22 cellular contexts compared by ENCODE assay signal in genomic region chr11:45577755-45578154, GRCh38.
"Had no signal": no experiment of that assay in that cellular context is flagged by ENCODE, and none has a peak within 500 bp of the region (broad histone marks: within the 10 kb centered on the region; RNA-seq: fewer than 3 reads in every experiment).

No MANE protein-coding gene starts in this region.

- H3K36me3 Mint-ChIP-seq: activated naive CD4-positive, alpha-beta T cell treated with anti-CD3 and anti-CD28 coated beads, Interleukin-2, amount 10 ng/mL, durations not matched to agents 7 days and 5 days; naive thymus-derived CD8-positive, alpha-beta T cell; type B pancreatic cell had no signal

- H3K27ac Mint-ChIP-seq: activated CD4-positive, alpha-beta memory T cell treated with anti-CD3 and anti-CD28 coated beads, Interleukin-2, amount 10 ng/mL, durations not matched to agents 7 days and 5 days; activated CD4-positive, alpha-beta T cell treated with anti-CD3 and anti-CD28 coated beads, Interleukin-2, amount 10 ng/mL, durations not matched to agents 24 days and 14 days; activated naive CD4-positive, alpha-beta T cell treated with anti-CD3 and anti-CD28 coated beads, Interleukin-2, amount 10 ng/mL, durations not matched to agents 7 days and 5 days; activated T-cell treated with anti-CD3 and anti-CD28 coated beads, Interleukin-2, amount 50 U/mL, for 72 hours; naive thymus-derived CD8-positive, alpha-beta T cell; progenitor cell of endocrine pancreas; type B pancreatic cell had no signal

- H3K27ac ChIP-seq: epithelial cell of prostate, gastroesophageal sphincter, heart right ventricle, lower lobe of right lung, sigmoid colon, thoracic aorta had no signal

- ATAC-seq: activated CD4-positive, CD25-positive, alpha-beta regulatory T cell treated with anti-CD3 and anti-CD28 coated beads, Interleukin-2, amount 50 U/mL, for 24 hours; activated T-cell treated with anti-CD3 and anti-CD28 coated beads, Interleukin-2, amount 50 U/mL, for 72 hours; gastroesophageal sphincter; heart right ventricle; left lobe of liver; lower lobe of right lung; naive thymus-derived CD8-positive, alpha-beta T cell had no signal

- H3K4me3 ChIP-seq: gastroesophageal sphincter, heart right ventricle, lower lobe of right lung, sigmoid colon, thoracic aorta had no signal

- H3K4me1 ChIP-seq: gastroesophageal sphincter, heart right ventricle, lower lobe of right lung, sigmoid colon had no signal

- H3K4me3 Mint-ChIP-seq: activated CD4-positive, alpha-beta memory T cell treated with anti-CD3 and anti-CD28 coated beads, Interleukin-2, amount 10 ng/mL, durations not matched to agents 7 days and 5 days; activated CD4-positive, alpha-beta T cell treated with anti-CD3 and anti-CD28 coated beads, Interleukin-2, amount 10 ng/mL, durations not matched to agents 24 days and 14 days; activated naive CD4-positive, alpha-beta T cell treated with anti-CD3 and anti-CD28 coated beads, Interleukin-2, amount 10 ng/mL, durations not matched to agents 7 days and 5 days; activated T-cell treated with anti-CD3 and anti-CD28 coated beads, Interleukin-2, amount 50 U/mL, for 72 hours; naive thymus-derived CD8-positive, alpha-beta T cell; type B pancreatic cell had no signal

- FAIRE-seq: kidney had no signal

- H3K9me3 Mint-ChIP-seq: activated CD4-positive, alpha-beta memory T cell treated with anti-CD3 and anti-CD28 coated beads, Interleukin-2, amount 10 ng/mL, durations not matched to agents 7 days and 5 days; activated CD4-positive, alpha-beta T cell treated with anti-CD3 and anti-CD28 coated beads, Interleukin-2, amount 10 ng/mL, durations not matched to agents 24 days and 14 days; activated naive CD4-positive, alpha-beta T cell treated with anti-CD3 and anti-CD28 coated beads, Interleukin-2, amount 10 ng/mL, durations not matched to agents 7 days and 5 days; activated T-cell treated with anti-CD3 and anti-CD28 coated beads, Interleukin-2, amount 50 U/mL, for 72 hours; naive thymus-derived CD8-positive, alpha-beta T cell; type B pancreatic cell had no signal

- DNase-seq: activated CD4-positive, alpha-beta memory T cell treated with anti-CD3 and anti-CD28 coated beads, Interleukin-2, amount 10 ng/mL, durations not matched to agents 7 days and 5 days; activated CD4-positive, alpha-beta T cell treated with anti-CD3 and anti-CD28 coated beads, Interleukin-2, amount 10 ng/mL, durations not matched to agents 24 days and 14 days; activated effector memory CD4-positive, alpha-beta T cell treated with Interleukin-2 at 50 U/mL for 16 hours; activated naive CD4-positive, alpha-beta T cell treated with anti-CD3 and anti-CD28 coated beads, Interleukin-2, amount 10 ng/mL, durations not matched to agents 7 days and 5 days; activated T-cell treated with anti-CD3 and anti-CD28 coated beads, Interleukin-2, amount 50 U/mL, for 72 hours; cerebellar nuclear complex; cortex of kidney; heart right ventricle; kidney; lower lobe of right lung; naive thymus-derived CD8-positive, alpha-beta T cell; retina; sigmoid colon; stimulated activated CD4-positive, alpha-beta T cell treated with anti-CD3 and anti-CD28 coated beads, Interleukin-2, amount 100 ng/mL, for 48 hours; stimulated activated naive CD4-positive, alpha-beta T cell had no signal

- H3K4me1 Mint-ChIP-seq: activated CD4-positive, alpha-beta memory T cell treated with anti-CD3 and anti-CD28 coated beads, Interleukin-2, amount 10 ng/mL, durations not matched to agents 7 days and 5 days; activated CD4-positive, alpha-beta T cell treated with anti-CD3 and anti-CD28 coated beads, Interleukin-2, amount 10 ng/mL, durations not matched to agents 24 days and 14 days; activated naive CD4-positive, alpha-beta T cell treated with anti-CD3 and anti-CD28 coated beads, Interleukin-2, amount 10 ng/mL, durations not matched to agents 7 days and 5 days had no signal

- H3K36me3 ChIP-seq: gastroesophageal sphincter, heart right ventricle, lower lobe of right lung, sigmoid colon, thoracic aorta had no signal

- H3K9me3 ChIP-seq: gastroesophageal sphincter, heart right ventricle, lower lobe of right lung, sigmoid colon, thoracic aorta had no signal
